12 cellular contexts compared by ENCODE assay signal in genomic region chr4:41160010-41160789, GRCh38. TPM values are rescaled to one million over a fixed set of nuclear protein-coding genes. Genes with fewer than 3 reads are reported as not detected.
DNase-seq lines count a peak whose midpoint lies in the region; ATAC-seq and TF ChIP-seq lines count a peak whose summit lies in the region.
"Had no signal": no experiment of that assay in that cellular context is flagged by ENCODE, and none has a peak within 500 bp of the region (broad histone marks: within the 10 kb centered on the region; RNA-seq: fewer than 3 reads in every experiment).

No MANE protein-coding gene starts in this region.

- no peak overlapping the region for H3K4me3 Mint-ChIP-seq in WTC11
- H3K4me3 Mint-ChIP-seq: T-helper 1 cell treated with Interleukin-12 subunit alpha and Interleukin-12 subunit beta and Interleukin-4 antibody, amounts not matched to agents 30 μg/mL and 1 μg/mL, for 36 hours had no signal

- CTCF ChIA-PET in WTC11 (lab: Charles Lee): interaction anchor here (0.6 to 1.9 kb wide), 7 partner anchors 20 to 1151 kb away, joined by 3 to 9 read pairs (median 3); partner anchors contain the start of gene APBB2

- TF ChIP-seq CTCF in WTC11 (IDR thresholded peaks at IDR 0.05) (no peak), thyroid gland (IDR thresholded peaks at IDR 0.05) (no peak), GM13977 (IDR thresholded peaks at IDR 0.05; ENCODE audit: extremely low read depth, insufficient read depth, missing control alignments) (no peak), ovary (IDR thresholded peaks at IDR 0.05) (no peak)

- intact Hi-C loops in thyroid gland (cut with DNase I): no loop called here
- intact Hi-C loops in ovary (cut with DNase I): no loop called here

- H3K27ac Mint-ChIP-seq in WTC11: peak overlapping the region; percentile 81
- H3K27ac Mint-ChIP-seq: T-helper 1 cell treated with Interleukin-12 subunit alpha and Interleukin-12 subunit beta and Interleukin-4 antibody, amounts not matched to agents 30 μg/mL and 1 μg/mL, for 36 hours had no signal

- H3K4me1 Mint-ChIP-seq in WTC11: peaks cover 17% of the 10 kb centered on the region

- H3K36me3 Mint-ChIP-seq in WTC11: no peaks in the 10 kb centered on the region

- H3K27me3 Mint-ChIP-seq in WTC11 (ENCODE audit: low read depth): no peaks in the 10 kb centered on the region

- no peak for TF ChIP-seq EP300 in ovary (IDR thresholded peaks at IDR 0.05)

- DNase-seq in HK-2 (ENCODE audit: unreplicated experiment) (peak; percentile 86), WTC11 (ENCODE audit: low spot score) (no peak), hepatic stellate cell (ENCODE audit: low spot score) (peak; percentile 53), thyroid gland (no peak), GM13977 (ENCODE audit: low spot score) (no peak), ovary (no peak)
- DNase-seq: activated CD8-positive, alpha-beta memory T cell treated with anti-CD3 and anti-CD28 coated beads, Interleukin-2, amount 50 U/mL, for 48 hours; GDM1; NCI-H526 had no signal

- H3K27ac ChIP-seq in thyroid gland (peak overlapping the region in 2 of 3 donors; percentile 1 to 7), ovary (no peak overlapping the region)
- H3K27ac ChIP-seq: parathyroid adenoma had no signal

- ATAC-seq in WTC11 (peak; percentile 61), GM21717 (IDR thresholded peaks at IDR 0.05; ENCODE audit: unreplicated experiment) (no peak)

- peaks cover 11 to 28% of the 10 kb centered on the region in 2 donors for H3K4me1 ChIP-seq in thyroid gland
- H3K4me1 ChIP-seq in ovary (ENCODE audit: insufficient read depth): peaks cover 7% of the 10 kb centered on the region
- H3K4me1 ChIP-seq: parathyroid adenoma had no signal

- H3K9me3 ChIP-seq in thyroid gland (no peaks in the 10 kb centered on the region), ovary (no peaks in the 10 kb centered on the region)

- WGBS in thyroid gland, 2 donors: 85 to 86% methylated on average over 10 of the region's 10 CpGs
- 57 to 79% (median 71%) methylated on average over 10 of the region's 10 CpGs for WGBS in ovary, 3 donors

- in situ Hi-C loops in GM13977 (cut with MboI; ENCODE audit: low pct_unique_long_range_greater_than_20kb, low sequenced_read_pairs, unreplicated experiment): no loop called here

- H3K9me3 Mint-ChIP-seq in WTC11: 0 out of 2 replicates have a peak, but pooled peaks cover 4% of the 10 kb centered on the region
- H3K9me3 Mint-ChIP-seq: T-helper 1 cell treated with Interleukin-12 subunit alpha and Interleukin-12 subunit beta and Interleukin-4 antibody, amounts not matched to agents 30 μg/mL and 1 μg/mL, for 36 hours had no signal

- no peaks in the 10 kb centered on the region for H3K36me3 ChIP-seq in thyroid gland
- H3K36me3 ChIP-seq in ovary: no peaks in the 10 kb centered on the region

- H3K4me3 ChIP-seq in thyroid gland (replicated peaks in 1 of 3) (no peak overlapping the region), ovary (no peak overlapping the region)

- POLR2A ChIA-PET in WTC11 (lab: Charles Lee): interaction anchor here (0.7 to 1.2 kb wide), 2 partner anchors 11 to 35 kb away, joined by 3 read pairs; no protein-coding TSS in a partner anchor

- no peaks in the 10 kb centered on the region for H3K27me3 ChIP-seq in thyroid gland
- H3K27me3 ChIP-seq in ovary: no peaks in the 10 kb centered on the region

- TF ChIP-seq POLR2A in thyroid gland (IDR thresholded peaks at IDR 0.05): no peak
- TF ChIP-seq POLR2A in ovary (IDR thresholded peaks at IDR 0.05): no peak

TF ChIP-seq in WTC11, 78 proteins besides CTCF, POLR2A, EP300 and RAD21:
- TF ChIP-seq OVOL2 (CRISPR knock-in tag; IDR thresholded peaks at IDR 0.05; ENCODE audit: borderline replicate concordance) (no peak), ESRRA (CRISPR knock-in tag; IDR thresholded peaks at IDR 0.05; ENCODE audit: borderline replicate concordance) (no peak), EMX1 (CRISPR knock-in tag; IDR thresholded peaks at IDR 0.05) (no peak), RORB (CRISPR knock-in tag; IDR thresholded peaks at IDR 0.05) (no peak), ZSCAN18 (CRISPR knock-in tag; IDR thresholded peaks at IDR 0.05) (no peak), JUN (CRISPR knock-in tag; IDR thresholded peaks at IDR 0.05) (no peak), CDX4 (CRISPR knock-in tag; IDR thresholded peaks at IDR 0.05; ENCODE audit: borderline replicate concordance) (no peak), HMGXB4 (CRISPR knock-in tag; IDR thresholded peaks at IDR 0.05) (no peak), JAZF1 (CRISPR knock-in tag; IDR thresholded peaks at IDR 0.05) (no peak), HMGA2 (CRISPR knock-in tag; IDR thresholded peaks at IDR 0.05) (no peak), SMAD3 (CRISPR knock-in tag; IDR thresholded peaks at IDR 0.05; ENCODE audit: borderline replicate concordance) (no peak), E2F4 (CRISPR knock-in tag; IDR thresholded peaks at IDR 0.05; ENCODE audit: borderline replicate concordance, low read depth) (no peak), TP53 (CRISPR knock-in tag; IDR thresholded peaks at IDR 0.05) (no peak), USF1 (CRISPR knock-in tag; IDR thresholded peaks at IDR 0.05) (no peak)

RNA-seq across cellular contexts. Expression of gene APBB2, which starts 54.1 kb away (rescaled TPM):
- total RNA-seq in WTC11 (2021): 43.2 to 49.0 TPM (median 48.5 TPM) in 3 replicates
- total RNA-seq in thyroid gland: 100 to 1,000 TPM; 174 to 253 (median 199) TPM
- total RNA-seq in ovary: 100 to 1,000 TPM in 4 of 7 donors, 10 to 100 TPM in 3; 73.4 to 163 (median 101) TPM
- polyA plus RNA-seq in ovary: 10 to 100 TPM; 30.9 to 76.7 TPM

Comparison
In these comparisons a context has a peak if more than half of its experiments do, and no peak if none do; other contexts are left out.
1. DNase-seq: peak in HK-2 (single experiment) and hepatic stellate cell (single experiment); none in WTC11 (single experiment), thyroid gland (0 of 2), GM13977 (single experiment) and ovary (0 of 5).
2. H3K27ac ChIP-seq: peak in thyroid gland (2 of 3); none in ovary (0 of 2).